ENCODE assay signal across 27 cellular contexts in genomic region chr13:44129418-44129817, GRCh38.
"Had no signal": no experiment of that assay in that cellular context is flagged by ENCODE, and none has a peak within 500 bp of the region (broad histone marks: within the 10 kb centered on the region; RNA-seq: fewer than 3 reads in every experiment).

No MANE protein-coding gene starts in this region.

- H3K27ac Mint-ChIP-seq: activated CD4-positive, alpha-beta T cell treated with anti-CD3 and anti-CD28 coated beads, Interleukin-2, amount 10 ng/mL, durations not matched to agents 24 days and 14 days; activated naive CD4-positive, alpha-beta T cell treated with anti-CD3 and anti-CD28 coated beads, Interleukin-2, amount 10 ng/mL, durations not matched to agents 7 days and 5 days; activated naive CD8-positive, alpha-beta T cell; activated naive CD8-positive, alpha-beta T cell treated with anti-CD3 and anti-CD28 coated beads, Interleukin-2, amount 50 U/mL, for 24 hours; activated T-helper 1 cell treated with anti-CD3 and anti-CD28 coated beads, Interleukin-12 subunit alpha, Interleukin-12 subunit beta, Interleukin-2, Interleukin-4 antibody, amounts not matched to agents 30 ng/mL and 10 ng/mL and 1 ng/mL, durations not matched to agents 14 hours and 24 hours and 36 hours had no signal

- H3K4me1 Mint-ChIP-seq: activated CD4-positive, alpha-beta T cell treated with anti-CD3 and anti-CD28 coated beads, Interleukin-2, amount 10 ng/mL, durations not matched to agents 24 days and 14 days; activated naive CD4-positive, alpha-beta T cell treated with anti-CD3 and anti-CD28 coated beads, Interleukin-2, amount 10 ng/mL, durations not matched to agents 7 days and 5 days; brain had no signal

- DNase-seq: activated CD4-positive, alpha-beta T cell treated with anti-CD3 and anti-CD28 coated beads, Interleukin-2, amount 10 ng/mL, durations not matched to agents 24 days and 14 days; activated CD4-positive, alpha-beta T cell treated with anti-CD3 and anti-CD28 coated beads, Interleukin-2, amount 50 U/mL, for 48 hours; activated CD8-positive, alpha-beta memory T cell treated with anti-CD3 and anti-CD28 coated beads, Interleukin-2, amount 50 U/mL, for 4 hours; activated naive CD4-positive, alpha-beta T cell treated with anti-CD3 and anti-CD28 coated beads, Interleukin-2, amount 10 ng/mL, durations not matched to agents 7 days and 5 days; activated naive CD8-positive, alpha-beta T cell treated with anti-CD3 and anti-CD28 coated beads, Interleukin-2, amount 50 U/mL, for 24 hours; activated T-cell treated with anti-CD3 and anti-CD28 coated beads for 4 hours; activated T-cell treated with anti-CD3 and anti-CD28 coated beads, Interleukin-2, amount 50 U/mL, for 4 hours; central memory CD4-positive, alpha-beta T cell; NCI-H1092 treated with DMSO at 0.1 percent for 48 hours; NCI-H1417; NCI-H146; NCI-H187; NCI-H2029 treated with DMSO at 0.1 percent for 48 hours; NCI-H2107; NCI-H2171; NCI-H510A; NCI-H526; NCI-H748 treated with DMSO at 0.1 percent for 48 hours; NK-92 treated with Interleukin-12 subunit alpha and Interleukin-12 subunit beta, amount 100 ng/mL, for 24 hours; PC-3; Peyer's patch; RPMI8226 had no signal

- H3K4me3 ChIP-seq: Peyer's patch, SK-N-MC had no signal

- H3K4me3 Mint-ChIP-seq: activated CD4-positive, alpha-beta T cell treated with anti-CD3 and anti-CD28 coated beads, Interleukin-2, amount 10 ng/mL, durations not matched to agents 24 days and 14 days; activated naive CD4-positive, alpha-beta T cell treated with anti-CD3 and anti-CD28 coated beads, Interleukin-2, amount 10 ng/mL, durations not matched to agents 7 days and 5 days; activated naive CD8-positive, alpha-beta T cell; activated naive CD8-positive, alpha-beta T cell treated with anti-CD3 and anti-CD28 coated beads, Interleukin-2, amount 50 U/mL, for 24 hours; activated T-cell treated with anti-CD3 and anti-CD28 coated beads, Interleukin-2, amount 50 U/mL, for 4 hours; activated T-helper 1 cell treated with anti-CD3 and anti-CD28 coated beads, Interleukin-12 subunit alpha, Interleukin-12 subunit beta, Interleukin-2, Interleukin-4 antibody, amounts not matched to agents 30 ng/mL and 10 ng/mL and 1 ng/mL, durations not matched to agents 14 hours and 24 hours and 36 hours; brain had no signal

- H3K36me3 ChIP-seq: Peyer's patch had no signal

- H3K27me3 ChIP-seq: Peyer's patch had no signal

- H3K9me3 Mint-ChIP-seq: activated CD4-positive, alpha-beta T cell treated with anti-CD3 and anti-CD28 coated beads, Interleukin-2, amount 10 ng/mL, durations not matched to agents 24 days and 14 days; activated naive CD4-positive, alpha-beta T cell treated with anti-CD3 and anti-CD28 coated beads, Interleukin-2, amount 10 ng/mL, durations not matched to agents 7 days and 5 days; activated T-helper 1 cell treated with anti-CD3 and anti-CD28 coated beads, Interleukin-12 subunit alpha, Interleukin-12 subunit beta, Interleukin-2, Interleukin-4 antibody, amounts not matched to agents 30 ng/mL and 10 ng/mL and 1 ng/mL, durations not matched to agents 14 hours and 24 hours and 36 hours had no signal

- H3K36me3 Mint-ChIP-seq: activated naive CD4-positive, alpha-beta T cell treated with anti-CD3 and anti-CD28 coated beads, Interleukin-2, amount 10 ng/mL, durations not matched to agents 7 days and 5 days; activated naive CD8-positive, alpha-beta T cell; brain had no signal

- H3K4me1 ChIP-seq: Peyer's patch had no signal

- ATAC-seq: activated naive CD8-positive, alpha-beta T cell treated with anti-CD3 and anti-CD28 coated beads, Interleukin-2, amount 50 U/mL, for 24 hours; activated T-cell treated with anti-CD3 and anti-CD28 coated beads, Interleukin-2, amount 50 U/mL, for 4 hours; PC-3 had no signal

- H3K27ac ChIP-seq: KMS-11, Peyer's patch, SK-N-MC had no signal

- H3K9me3 ChIP-seq: Peyer's patch had no signal
